Comparison of ENCODE assay signal across 1 cellular context in genomic region chr7:33933611-33934281, GRCh38.
TF ChIP-seq lines count a peak whose summit lies in the region.

No MANE protein-coding gene starts in this region.

TF ChIP-seq in IMR-90, 13 proteins besides CTCF, POLR2A, EP300 and RAD21 (continued from another document):
- TF ChIP-seq, protein P1, sequence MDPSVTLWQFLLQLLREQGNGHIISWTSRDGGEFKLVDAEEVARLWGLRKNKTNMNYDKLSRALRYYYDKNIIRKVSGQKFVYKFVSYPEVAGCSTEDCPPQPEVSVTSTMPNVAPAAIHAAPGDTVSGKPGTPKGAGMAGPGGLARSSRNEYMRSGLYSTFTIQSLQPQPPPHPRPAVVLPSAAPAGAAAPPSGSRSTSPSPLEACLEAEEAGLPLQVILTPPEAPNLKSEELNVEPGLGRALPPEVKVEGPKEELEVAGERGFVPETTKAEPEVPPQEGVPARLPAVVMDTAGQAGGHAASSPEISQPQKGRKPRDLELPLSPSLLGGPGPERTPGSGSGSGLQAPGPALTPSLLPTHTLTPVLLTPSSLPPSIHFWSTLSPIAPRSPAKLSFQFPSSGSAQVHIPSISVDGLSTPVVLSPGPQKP (IDR thresholded peaks at IDR 0.05; ENCODE audit: borderline replicate concordance, low read depth, low read length) = no peak
- TF ChIP-seq, protein P2, sequence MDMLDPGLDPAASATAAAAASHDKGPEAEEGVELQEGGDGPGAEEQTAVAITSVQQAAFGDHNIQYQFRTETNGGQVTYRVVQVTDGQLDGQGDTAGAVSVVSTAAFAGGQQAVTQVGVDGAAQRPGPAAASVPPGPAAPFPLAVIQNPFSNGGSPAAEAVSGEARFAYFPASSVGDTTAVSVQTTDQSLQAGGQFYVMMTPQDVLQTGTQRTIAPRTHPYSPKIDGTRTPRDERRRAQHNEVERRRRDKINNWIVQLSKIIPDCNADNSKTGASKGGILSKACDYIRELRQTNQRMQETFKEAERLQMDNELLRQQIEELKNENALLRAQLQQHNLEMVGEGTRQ (IDR thresholded peaks at IDR 0.05; ENCODE audit: low read depth, low read length) = peak; percentile 38; the same call in 1 of the 2 replicates
TF ChIP-seq in IMR-90: peak in this region for 4.
